Comparison of ENCODE assay signal across 9 cellular contexts in the genomic region with DNA sequence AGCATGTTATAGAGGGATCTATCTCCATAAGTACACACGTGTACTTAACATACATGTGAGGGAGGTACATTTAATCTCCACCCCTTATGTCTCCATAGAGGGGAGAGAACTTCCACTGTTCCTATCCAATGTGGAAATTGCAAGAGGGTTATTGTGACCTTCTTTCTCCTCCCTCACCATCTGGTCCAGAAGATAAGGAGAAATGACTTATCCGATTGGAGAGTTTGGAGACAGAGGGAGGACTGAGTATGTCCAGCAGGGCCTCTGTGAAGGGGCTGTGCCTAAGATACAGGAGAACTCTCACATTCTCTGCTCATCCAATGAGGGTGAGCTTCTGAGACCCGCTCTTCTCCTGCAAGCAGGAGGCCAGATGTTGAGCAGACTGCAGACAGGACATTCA.
"Had no signal": no experiment of that assay in that cellular context is flagged by ENCODE, and none has a peak within 500 bp of the region (broad histone marks: within the 10 kb centered on the region; RNA-seq: fewer than 3 reads in every experiment).

No MANE protein-coding gene starts in this region.

- H2AFZ ChIP-seq: GM23338 had no signal

- H3K4me2 ChIP-seq: GM23338 had no signal

- H3K4me3 Mint-ChIP-seq: GM23338, H9, IgD-negative memory B cell had no signal

- H3K4me1 Mint-ChIP-seq: GM23338, IgD-negative memory B cell had no signal

- H3K27ac ChIP-seq: HL-60 had no signal

- H3K27ac Mint-ChIP-seq: GM23338, H9, IgD-negative memory B cell had no signal

- H3K36me3 Mint-ChIP-seq: IgD-negative memory B cell had no signal

- FAIRE-seq: H1, H54, HepG2 had no signal

- ATAC-seq: GM23338, HepG2 had no signal

- H3K4me3 ChIP-seq: GM23338 had no signal

- DNase-seq: H9, HCEC 1CT, KG1 had no signal

- H3K9me3 Mint-ChIP-seq: GM23338, H9 had no signal

- H3K27me3 Mint-ChIP-seq: IgD-negative memory B cell had no signal
